ENCODE assay signal across 25 cellular contexts in the genomic region with DNA sequence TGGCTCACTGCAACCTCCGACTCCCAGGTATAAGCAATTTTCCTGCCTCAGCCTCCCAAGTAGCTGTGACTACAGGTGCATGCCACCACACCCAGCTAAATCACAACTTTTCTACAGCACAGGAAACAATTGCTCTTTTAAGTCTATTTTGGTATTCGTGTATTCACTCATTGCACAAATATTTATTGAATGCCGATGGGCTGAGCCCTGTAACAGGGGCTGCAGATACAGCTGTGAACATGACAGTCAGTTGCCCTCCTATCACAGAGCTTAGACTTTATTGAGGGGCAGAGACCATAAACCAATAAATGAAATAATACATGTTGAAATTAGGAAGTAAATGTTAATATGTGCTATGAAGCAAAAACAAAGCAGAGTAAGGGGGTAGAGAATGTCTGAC.
"Had no signal": no experiment of that assay in that cellular context is flagged by ENCODE, and none has a peak within 500 bp of the region (broad histone marks: within the 10 kb centered on the region; RNA-seq: fewer than 3 reads in every experiment).

No MANE protein-coding gene starts in this region.

- H3K36me3 ChIP-seq: left lung, right atrium auricular region, upper lobe of right lung had no signal

- H3K4me1 ChIP-seq: ascending aorta, testis had no signal

- H3K27ac Mint-ChIP-seq: activated B cell treated with CpG ODN at 0.5 μM for 24 hours; activated CD8-positive, alpha-beta T cell treated with anti-CD3 and anti-CD28 coated beads for 36 hours; stimulated activated effector memory CD8-positive, alpha-beta T cell treated with anti-CD3 and anti-CD28 coated beads, Interleukin-12 subunit alpha, Interleukin-12 subunit beta, amount 100 ng/mL, for 72 hours had no signal

- H3K27me3 ChIP-seq: ascending aorta, left lung, right atrium auricular region, stomach, testis, upper lobe of right lung had no signal

- FAIRE-seq: bronchial epithelial cell, frontal cortex, kidney, TTC549 had no signal

- H3K4me3 ChIP-seq: ascending aorta, left lung, right atrium auricular region, skin epidermis, stomach, testis, upper lobe of right lung had no signal

- H3K27me3 Mint-ChIP-seq: activated B cell treated with CpG ODN at 0.5 μM for 24 hours; activated CD8-positive, alpha-beta T cell treated with anti-CD3 and anti-CD28 coated beads for 36 hours had no signal

- H3K9me3 ChIP-seq: ascending aorta, left lung, right atrium auricular region, stomach, testis, upper lobe of right lung had no signal

- H3K4me3 Mint-ChIP-seq: activated B cell treated with CpG ODN at 0.5 μM for 24 hours; activated CD8-positive, alpha-beta T cell treated with anti-CD3 and anti-CD28 coated beads for 36 hours; activated T-cell treated with anti-CD3 and anti-CD28 coated beads, Interleukin-2, amount 50 U/mL, for 4 hours; neural crest cell; stimulated activated effector memory CD8-positive, alpha-beta T cell treated with anti-CD3 and anti-CD28 coated beads, Interleukin-12 subunit alpha, Interleukin-12 subunit beta, amount 100 ng/mL, for 72 hours had no signal

- H3K9me3 Mint-ChIP-seq: activated B cell treated with CpG ODN at 0.5 μM for 24 hours; activated CD8-positive, alpha-beta T cell treated with anti-CD3 and anti-CD28 coated beads for 36 hours; activated T-cell treated with anti-CD3 and anti-CD28 coated beads, Interleukin-2, amount 50 U/mL, for 4 hours; neural crest cell; stimulated activated effector memory CD8-positive, alpha-beta T cell treated with anti-CD3 and anti-CD28 coated beads, Interleukin-12 subunit alpha, Interleukin-12 subunit beta, amount 100 ng/mL, for 72 hours had no signal

- DNase-seq: activated B cell treated with CpG ODN at 0.5 μM for 24 hours; activated CD4-positive, alpha-beta T cell treated with anti-CD3 and anti-CD28 coated beads for 4 hours; activated CD8-positive, alpha-beta T cell treated with anti-CD3 and anti-CD28 coated beads for 36 hours; activated effector memory CD4-positive, alpha-beta T cell treated with anti-CD3 and anti-CD28 coated beads, Interleukin-2, amount 50 U/mL, for 16 hours; activated naive CD4-positive, alpha-beta T cell treated with anti-CD3 and anti-CD28 coated beads, Interleukin-2, amount 50 U/mL, for 16 hours; activated T-cell treated with anti-CD3 and anti-CD28 coated beads, Interleukin-2, amount 50 U/mL, for 4 hours; cerebellar nuclear complex; cortex of kidney; effector CD4-positive, alpha-beta T cell; hypothalamus; kidney; left lung; midbrain; stimulated activated CD4-positive, alpha-beta T cell treated with anti-CD3 and anti-CD28 coated beads, Interleukin-2, amount 100 ng/mL, for 48 hours; stomach; testis; upper lobe of right lung had no signal

- H3K27ac ChIP-seq: ascending aorta, left lung, stomach, testis, upper lobe of right lung had no signal
